14 cellular contexts compared by ENCODE assay signal in the genomic region with DNA sequence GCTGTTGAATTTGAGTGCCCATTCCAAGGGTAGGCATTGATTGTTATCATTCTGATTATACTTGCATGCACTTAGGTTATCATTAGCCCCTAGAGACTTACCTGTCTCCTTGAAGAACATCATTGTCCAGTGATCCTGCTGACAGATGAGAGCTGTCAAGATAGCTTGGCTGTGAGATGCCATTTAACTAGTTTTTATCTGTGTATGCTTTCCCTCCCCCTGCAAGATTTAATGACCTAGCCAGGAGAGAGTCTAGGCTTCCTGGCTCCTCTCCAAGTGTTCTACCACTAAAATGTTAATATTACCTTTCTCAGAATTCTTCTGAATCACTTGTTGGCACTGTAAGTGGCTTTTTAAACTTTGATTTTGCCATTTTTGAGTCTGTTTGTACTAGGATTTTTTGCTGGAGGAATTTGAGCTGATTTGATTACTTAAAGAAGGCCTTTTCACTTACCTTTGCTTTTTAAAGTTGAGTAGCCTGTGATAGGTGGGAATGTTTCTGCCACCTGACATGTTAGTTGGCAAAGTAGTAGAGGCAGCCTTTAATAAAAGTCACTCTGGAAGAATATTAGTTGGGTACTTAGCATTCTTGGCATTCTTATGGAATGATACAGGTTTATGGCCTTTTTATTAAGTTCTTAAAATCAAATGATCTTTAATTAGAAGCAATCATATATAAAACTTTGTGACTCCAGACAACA. TPM values are rescaled to one million over a fixed set of nuclear protein-coding genes. Genes with fewer than 3 reads are reported as not detected.
DNase-seq lines count a peak whose midpoint lies in the region; ATAC-seq, FAIRE-seq and TF ChIP-seq lines count a peak whose summit lies in the region.
"Had no signal": no experiment of that assay in that cellular context is flagged by ENCODE, and none has a peak within 500 bp of the region (broad histone marks: within the 10 kb centered on the region; RNA-seq: fewer than 3 reads in every experiment).

No MANE protein-coding gene starts in this region.

- no peaks in the 10 kb centered on the region for H3K9me3 Mint-ChIP-seq in immature natural killer cell
- H3K9me3 Mint-ChIP-seq in stimulated activated naive B cell treated with anti-CD40 and anti-IgM and Interleukin-4, amounts not matched to agents 10 μg/mL and 1 μg/mL and 100 μg/mL, for 72 hours, result no peaks in the 10 kb centered on the region
- H3K9me3 Mint-ChIP-seq: activated B cell treated with CpG ODN at 0.5 μM for 24 hours; stimulated activated naive CD8-positive, alpha-beta T cell treated with anti-CD3 and anti-CD28 coated beads, Interleukin-15, amount 100 ng/mL, for 72 hours had no signal

- no peaks in the 10 kb centered on the region for H3K9me3 ChIP-seq in RWPE2 (ENCODE audit: severe bottlenecking)
- H3K9me3 ChIP-seq: heart left ventricle had no signal

- H3K27me3 Mint-ChIP-seq in immature natural killer cell (ENCODE audit: low read depth in 3 of 3), result peaks cover 0 to 2% (median 0%) of the 10 kb centered on the region in 3 donors
- no peaks in the 10 kb centered on the region for H3K27me3 Mint-ChIP-seq in stimulated activated naive B cell treated with anti-CD40 and anti-IgM and Interleukin-4, amounts not matched to agents 10 μg/mL and 1 μg/mL and 100 μg/mL, for 72 hours
- H3K27me3 Mint-ChIP-seq: activated B cell treated with CpG ODN at 0.5 μM for 24 hours; stimulated activated naive CD8-positive, alpha-beta T cell treated with anti-CD3 and anti-CD28 coated beads, Interleukin-15, amount 100 ng/mL, for 72 hours had no signal

- no peak for TF ChIP-seq POLR2A in H54 (IDR thresholded peaks at IDR 0.05; ENCODE audit: low read depth, low read length)

- H3K36me3 Mint-ChIP-seq in immature natural killer cell, result no peaks in the 10 kb centered on the region
- peaks cover 5% of the 10 kb centered on the region in 2 donors for H3K36me3 Mint-ChIP-seq in stimulated activated naive B cell treated with anti-CD40 and anti-IgM and Interleukin-4, amounts not matched to agents 10 μg/mL and 1 μg/mL and 100 μg/mL, for 72 hours

- H3K4me1 Mint-ChIP-seq in immature natural killer cell, result peaks cover 64 to 76% of the 10 kb centered on the region in 2 donors
- peaks cover 24 to 48% of the 10 kb centered on the region in 2 donors for H3K4me1 Mint-ChIP-seq in stimulated activated naive B cell treated with anti-CD40 and anti-IgM and Interleukin-4, amounts not matched to agents 10 μg/mL and 1 μg/mL and 100 μg/mL, for 72 hours

- FAIRE-seq in H54 (lab: Jason Lieb, UNC), result no peak
- FAIRE-seq: A204.1 had no signal

- TF ChIP-seq CTCF in RWPE2 (IDR thresholded peaks at IDR 0.05; ENCODE audit: poor library complexity, severe bottlenecking), result no peak

- H3K4me3 ChIP-seq in RWPE2 (ENCODE audit: severe bottlenecking), result no peak overlapping the region
- H3K4me3 ChIP-seq: heart left ventricle had no signal

- H3K27ac Mint-ChIP-seq in immature natural killer cell, result peak overlapping the region in 5 of 6 donors; percentile 10 to 66 (median 41)
- H3K27ac Mint-ChIP-seq in stimulated activated naive B cell treated with anti-CD40 and anti-IgM and Interleukin-4, amounts not matched to agents 10 μg/mL and 1 μg/mL and 100 μg/mL, for 72 hours, result peak overlapping the region; percentile 25
- H3K27ac Mint-ChIP-seq: activated B cell treated with CpG ODN at 0.5 μM for 24 hours had no signal

- DNase-seq in NCI-H1417 (lab: John Stamatoyannopoulos, UW) (peak in 2 of 3 experiments; percentile 25 to 45), NCI-H1417 treated with DMSO at 0.1 percent for 48 hours (lab: John Stamatoyannopoulos, UW) (no peak), RWPE2 (ENCODE audit: low spot score) (no peak), immature natural killer cell (no peak), NCI-H526 treated with DMSO at 0.1 percent for 48 hours (lab: John Stamatoyannopoulos, UW) (no peak), H54 (ENCODE audit: insufficient read length, low spot score) (no peak)
- no peak for DNase-seq in stimulated activated naive B cell treated with anti-CD40 and anti-IgM and Interleukin-4, amounts not matched to agents 10 μg/mL and 1 μg/mL and 100 μg/mL, for 72 hours
- no peak for DNase-seq in stimulated activated CD8-positive, alpha-beta memory T cell treated with anti-CD3 and anti-CD28 coated beads, Interleukin-4, amount 100 ng/mL, for 48 hours
- DNase-seq: activated B cell treated with CpG ODN at 0.5 μM for 24 hours; activated gamma-delta T cell; cortex of kidney; heart left ventricle; stimulated activated naive CD8-positive, alpha-beta T cell treated with anti-CD3 and anti-CD28 coated beads, Interleukin-15, amount 100 ng/mL, for 72 hours had no signal

- H3K4me3 Mint-ChIP-seq in immature natural killer cell, result no peak overlapping the region
- no peak overlapping the region for H3K4me3 Mint-ChIP-seq in stimulated activated naive B cell treated with anti-CD40 and anti-IgM and Interleukin-4, amounts not matched to agents 10 μg/mL and 1 μg/mL and 100 μg/mL, for 72 hours
- H3K4me3 Mint-ChIP-seq: activated B cell treated with CpG ODN at 0.5 μM for 24 hours; stimulated activated naive CD8-positive, alpha-beta T cell treated with anti-CD3 and anti-CD28 coated beads, Interleukin-15, amount 100 ng/mL, for 72 hours had no signal

- peaks cover 50% of the 10 kb centered on the region for H3K4me1 ChIP-seq in RWPE2 (ENCODE audit: insufficient read depth, poor library complexity, severe bottlenecking)

- peak; percentile 53 for ATAC-seq in RWPE2 (ENCODE audit: low read depth)
- no peak for ATAC-seq in stimulated activated naive B cell treated with anti-CD40 and anti-IgM and Interleukin-4, amounts not matched to agents 10 μg/mL and 1 μg/mL and 100 μg/mL, for 72 hours (replicated peaks)
- ATAC-seq: heart left ventricle; stimulated activated naive CD8-positive, alpha-beta T cell treated with anti-CD3 and anti-CD28 coated beads, Interleukin-15, amount 100 ng/mL, for 72 hours had no signal

- peak overlapping the region; percentile 93 for H3K27ac ChIP-seq in RWPE2 (ENCODE audit: poor library complexity, severe bottlenecking)

- no peaks in the 10 kb centered on the region for H3K36me3 ChIP-seq in RWPE2 (ENCODE audit: low read depth)
- H3K36me3 ChIP-seq: heart left ventricle had no signal

- H3K27me3 ChIP-seq in RWPE2 (ENCODE audit: insufficient read depth, poor library complexity, severe bottlenecking), result no peaks in the 10 kb centered on the region
- H3K27me3 ChIP-seq: heart left ventricle had no signal

RNA-seq across cellular contexts. Expression of gene ARHGAP35, which starts 41.1 kb away (rescaled TPM):
- 1 to 10 TPM; 1.5 to 6.9 (median 2.7) TPM for polyA plus RNA-seq in immature natural killer cell

RNA-seq across cellular contexts. Expression of gene AP2S1, which starts 51.2 kb away (rescaled TPM):
- polyA plus RNA-seq in immature natural killer cell, result 100 to 1,000 TPM in 1 of 3 donors, 10 to 100 TPM in 2; 86.8 to 116 (median 90.3) TPM

Comparison
In these comparisons a context has a peak if more than half of its experiments do, and no peak if none do; other contexts are left out.
1. DNase-seq: peak in NCI-H1417 (2 of 3); none in NCI-H1417 treated with DMSO at 0.1 percent for 48 hours (single experiment), RWPE2 (single experiment), immature natural killer cell (0 of 3), stimulated activated naive B cell treated with anti-CD40 and anti-IgM and Interleukin-4, amounts not matched to agents 10 μg/mL and 1 μg/mL and 100 μg/mL, for 72 hours (single experiment), NCI-H526 treated with DMSO at 0.1 percent for 48 hours (single experiment), stimulated activated CD8-positive, alpha-beta memory T cell treated with anti-CD3 and anti-CD28 coated beads, Interleukin-4, amount 100 ng/mL, for 48 hours (single experiment) and H54 (single experiment).